ENCODE assay signal across 24 cellular contexts in the genomic region with DNA sequence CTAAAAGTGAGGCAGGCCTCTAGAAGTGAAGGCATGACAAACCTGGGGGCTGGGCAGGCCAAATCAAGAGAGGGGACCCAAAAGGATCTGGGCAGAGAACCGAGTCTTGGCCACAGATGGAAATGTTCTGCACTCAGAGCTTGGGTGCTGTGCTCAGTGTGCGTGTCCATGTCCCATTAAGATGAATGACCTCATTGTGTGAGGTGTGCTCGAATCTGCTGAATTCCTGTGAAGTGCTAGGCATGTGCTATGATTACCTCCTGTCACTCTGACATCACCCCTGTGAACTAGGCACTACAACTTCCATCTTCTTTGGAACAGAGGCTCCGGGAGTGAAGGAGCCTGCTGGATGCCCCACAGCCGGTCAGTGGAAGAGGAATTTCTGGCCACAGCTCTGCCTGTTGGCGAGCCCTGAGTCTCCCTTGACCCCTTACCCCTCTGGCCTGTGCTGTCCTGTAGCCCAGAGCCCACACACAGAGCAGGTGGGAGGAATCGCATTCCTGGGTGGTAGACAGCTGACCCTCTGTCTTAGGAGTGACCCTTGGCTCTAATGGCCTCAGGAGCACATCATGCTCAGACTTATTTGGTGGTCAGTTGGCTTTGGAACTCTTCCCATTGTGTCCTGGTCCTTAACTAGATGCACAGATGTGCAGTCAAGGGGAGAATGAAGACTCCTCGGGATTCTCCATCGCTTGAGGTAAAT.
DNase-seq lines count a peak whose midpoint lies in the region; ATAC-seq, FAIRE-seq and TF ChIP-seq lines count a peak whose summit lies in the region.
"Had no signal": no experiment of that assay in that cellular context is flagged by ENCODE, and none has a peak within 500 bp of the region (broad histone marks: within the 10 kb centered on the region; RNA-seq: fewer than 3 reads in every experiment).

No MANE protein-coding gene starts in this region.

- H3K9me3 ChIP-seq in heart left ventricle (no peaks in the 10 kb centered on the region), right atrium auricular region (no peaks in the 10 kb centered on the region)
- H3K9me3 ChIP-seq: BE2C, Caco-2 had no signal

- peaks cover 0 to 64% (median 31%) of the 10 kb centered on the region in 9 donors for H3K36me3 ChIP-seq in heart left ventricle
- peaks cover 5% of the 10 kb centered on the region for H3K36me3 ChIP-seq in right atrium auricular region
- H3K36me3 ChIP-seq: BE2C had no signal

- H3K4me1 ChIP-seq in heart left ventricle: peaks cover 0 to 17% (median 1%) of the 10 kb centered on the region in 12 donors
- H3K4me1 ChIP-seq in right atrium auricular region: no peaks in the 10 kb centered on the region
- H3K4me1 ChIP-seq: BE2C had no signal

- intact Hi-C loops in heart left ventricle (cut with DNase I): no loop called here

- DNase-seq in heart left ventricle (no peak), right atrium auricular region (ENCODE audit: low spot score) (no peak), glomerular visceral epithelial cell (ENCODE audit: extremely low spot score) (peak; percentile 7), renal cortical epithelial cell (ENCODE audit: low read depth) (peak; percentile 20), urothelium cell line (ENCODE audit: low spot score) (no peak), amygdala (lab: John Stamatoyannopoulos, UW) (no peak), HuH-7.5 (ENCODE audit: low spot score) (no peak)
- DNase-seq: BE2C; Caco-2; CD4-positive, CD25-positive, alpha-beta regulatory T cell; GF-D8; GM23248; HCEC 1CT; MV-4-11; NCI-H1694 treated with DMSO at 0.1 percent for 48 hours; NCI-H510A treated with DMSO at 0.1 percent for 48 hours; NCI-H774; SHP77 treated with DMSO at 0.1 percent for 48 hours had no signal

- no peak for TF ChIP-seq POLR2A in heart left ventricle (IDR thresholded peaks at IDR 0.05)

- ATAC-seq in heart left ventricle (peak in 3 of 4 donors; percentile 47 to 61 (median 59)), HG03095 (IDR thresholded peaks at IDR 0.05; ENCODE audit: unreplicated experiment) (no peak)

- no peaks in the 10 kb centered on the region for H3K27me3 ChIP-seq in heart left ventricle
- no peaks in the 10 kb centered on the region for H3K27me3 ChIP-seq in right atrium auricular region
- H3K27me3 ChIP-seq: BE2C had no signal

- FAIRE-seq in urothelium cell line (lab: Jason Lieb, UNC): peak; percentile 55
- FAIRE-seq: A204.1, GM12891, GM19239, RCC 7860 had no signal

- no peak overlapping the region for H3K4me3 ChIP-seq in heart left ventricle
- no peak overlapping the region for H3K4me3 ChIP-seq in right atrium auricular region
- H3K4me3 ChIP-seq: GM23248 had no signal

- WGBS in heart left ventricle, 4 donors: 75 to 87% (median 78%) methylated on average over 9 of the region's 9 CpGs

- H3K27ac ChIP-seq in heart left ventricle: peak overlapping the region in 2 of 12 donors; percentile 38 to 43
- no peak overlapping the region for H3K27ac ChIP-seq in right atrium auricular region
- H3K27ac ChIP-seq: GM23248, KMS-11 had no signal

- TF ChIP-seq CTCF in heart left ventricle (IDR thresholded peaks at IDR 0.05): no peak
- no peak for TF ChIP-seq CTCF in right atrium auricular region (IDR thresholded peaks at IDR 0.05)

Comparison
In these comparisons a context has a peak if more than half of its experiments do, and no peak if none do; other contexts are left out.
1. DNase-seq: peak in glomerular visceral epithelial cell (single experiment) and renal cortical epithelial cell (single experiment); none in heart left ventricle (0 of 5), right atrium auricular region (single experiment), urothelium cell line (single experiment), amygdala (0 of 56) and HuH-7.5 (single experiment).